In the genomic region with DNA sequence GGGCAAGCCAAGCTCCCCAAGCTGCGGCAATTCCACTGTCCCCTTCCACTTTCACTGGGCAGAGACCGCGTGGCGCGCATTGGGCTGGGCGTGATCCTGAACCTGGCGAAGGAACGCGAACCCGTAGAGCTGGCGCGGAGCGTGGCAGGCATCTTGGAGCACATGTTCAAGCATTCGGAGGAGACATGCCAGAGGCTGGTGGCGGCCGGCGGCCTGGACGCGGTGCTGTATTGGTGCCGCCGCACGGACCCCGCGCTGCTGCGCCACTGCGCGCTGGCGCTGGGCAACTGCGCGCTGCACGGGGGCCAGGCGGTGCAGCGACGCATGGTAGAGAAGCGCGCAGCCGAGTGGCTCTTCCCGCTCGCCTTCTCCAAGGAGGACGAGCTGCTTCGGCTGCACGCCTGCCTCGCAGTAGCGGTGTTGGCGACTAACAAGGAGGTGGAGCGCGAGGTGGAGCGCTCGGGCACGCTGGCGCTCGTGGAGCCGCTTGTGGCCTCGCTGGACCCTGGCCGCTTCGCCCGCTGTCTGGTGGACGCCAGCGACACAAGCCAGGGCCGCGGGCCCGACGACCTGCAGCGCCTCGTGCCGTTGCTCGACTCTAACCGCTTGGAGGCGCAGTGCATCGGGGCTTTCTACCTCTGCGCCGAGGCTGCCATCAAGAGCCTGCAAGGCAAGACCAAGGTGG, we compare ENCODE assay signal across 9 cellular contexts. TPM values are rescaled to one million over a fixed set of nuclear protein-coding genes. Genes with fewer than 3 reads are reported as not detected.
A peak's percentile ranks its signal among the peaks of the same experiment; 100 is the strongest.
DNase-seq lines count a peak whose midpoint lies in the region; ATAC-seq lines count a peak whose summit lies in the region.
"Had no signal": no experiment of that assay in that cellular context is flagged by ENCODE, and none has a peak within 500 bp of the region (broad histone marks: within the 10 kb centered on the region; RNA-seq: fewer than 3 reads in every experiment).

No MANE protein-coding gene starts in this region.

- no peak overlapping the region for H3K18ac ChIP-seq in trophoblast cell (ENCODE audit: low read length)

- H2AK5ac ChIP-seq in trophoblast cell (ENCODE audit: low read length), result no peak overlapping the region

- intact Hi-C loops in head of caudate nucleus (cut with DNase I), result no loop called here

- H3K14ac ChIP-seq in trophoblast cell (ENCODE audit: low read length), result no peak overlapping the region

- no peaks in the 10 kb centered on the region for H3K36me3 ChIP-seq in trophoblast cell (ENCODE audit: control insufficient read depth in 1 of 2, insufficient read depth in 2 of 2, low read length in 2 of 2)

- no peak overlapping the region for H2AFZ ChIP-seq in trophoblast cell (ENCODE audit: insufficient read depth, low read length, poor library complexity)

- H3K4ac ChIP-seq in trophoblast cell (ENCODE audit: low read depth, low read length), result no peak overlapping the region

- H3K27me3 ChIP-seq in trophoblast cell (ENCODE audit: insufficient read depth, low read length), result peaks cover 21% of the 10 kb centered on the region

- H4K12ac ChIP-seq in trophoblast cell (ENCODE audit: low read depth, low read length), result no peak overlapping the region

- H3K4me2 ChIP-seq in trophoblast cell (ENCODE audit: low read length), result peak overlapping the region; percentile 46

- H3K4me3 ChIP-seq in trophoblast cell (ENCODE audit: low read depth, low read length), result no peak overlapping the region

- ATAC-seq in HG03097 (IDR thresholded peaks at IDR 0.05; ENCODE audit: low FRiP score, unreplicated experiment), result no peak
- no peak for ATAC-seq in HG03095 (IDR thresholded peaks at IDR 0.05; ENCODE audit: unreplicated experiment)
- no peak for ATAC-seq in GM19463 (IDR thresholded peaks at IDR 0.05; ENCODE audit: unreplicated experiment)

- no peak overlapping the region for H2BK120ac ChIP-seq in trophoblast cell (ENCODE audit: insufficient read depth, low read length, poor library complexity)

- no peak overlapping the region for H3K27ac ChIP-seq in trophoblast cell (ENCODE audit: low read depth, low read length)

- peak; percentile 89 for DNase-seq in ELF-1 (ENCODE audit: low read depth, low spot score)
- peak; percentile 9 for DNase-seq in activated CD4-positive, alpha-beta T cell treated with anti-CD3 and anti-CD28 coated beads, Interleukin-2, amount 50 U/mL, for 1 hour
- peak in 26 of 42 donors; percentile 12 to 73 (median 52) for DNase-seq in head of caudate nucleus
- peak; percentile 39 to 64 for DNase-seq in trophoblast cell
- DNase-seq in NCI-H146 (lab: John Stamatoyannopoulos, UW), result no peak
- DNase-seq: activated B cell treated with CpG ODN at 0.5 μM for 24 hours had no signal

- H2BK12ac ChIP-seq in trophoblast cell (ENCODE audit: low read length), result peak overlapping the region; percentile 13

- no peak overlapping the region for H4K8ac ChIP-seq in trophoblast cell (ENCODE audit: low read depth, low read length)

- peaks cover 3% of the 10 kb centered on the region for H3K9me3 ChIP-seq in trophoblast cell (ENCODE audit: insufficient read depth, low read depth, low read length)

- no peaks in the 10 kb centered on the region for H3K79me2 ChIP-seq in trophoblast cell (ENCODE audit: control insufficient read depth, insufficient read depth, low read length, poor library complexity)

- H3K79me1 ChIP-seq in trophoblast cell (ENCODE audit: low read length), result no peaks in the 10 kb centered on the region

- peaks cover 9 to 25% of the 10 kb centered on the region in 2 experiments for H3K4me1 ChIP-seq in trophoblast cell (ENCODE audit: control insufficient read depth in 1 of 2, insufficient read depth in 2 of 2, low read length in 2 of 2)

- H4K91ac ChIP-seq in trophoblast cell (ENCODE audit: low read depth, low read length), result no peak overlapping the region

- no peak overlapping the region for H2BK5ac ChIP-seq in trophoblast cell (ENCODE audit: low read depth, low read length, poor library complexity)

- no peak overlapping the region for H3K9ac ChIP-seq in trophoblast cell (ENCODE audit: low read length)

- WGBS in trophoblast cell (ENCODE audit: extremely low coverage, insufficient coverage, insufficient read length), result no CpG with 5 or more reads among the region's 72 CpGs

- no peak overlapping the region for H3K23ac ChIP-seq in trophoblast cell (ENCODE audit: low read length)

RNA-seq across cellular contexts. Expression of a gene that starts 9.8 kb away (rescaled TPM):
- 0.49 and 0.60 TPM in 2 replicates for polyA plus RNA-seq in trophoblast cell (2013)

RNA-seq across cellular contexts. Expression of a gene that starts 11.2 kb away (rescaled TPM):
- 0.42 and 0.44 TPM in 2 replicates for polyA plus RNA-seq in trophoblast cell (2013)

RNA-seq across cellular contexts. Expression of a gene that starts 16.3 kb away (rescaled TPM):
- polyA plus RNA-seq in trophoblast cell (2013), result not detected in 2 replicates

RNA-seq across cellular contexts. Expression of a gene that starts 24.0 kb away (rescaled TPM):
- 43.5 and 44.3 TPM in 2 replicates for polyA plus RNA-seq in trophoblast cell (2013)

RNA-seq across cellular contexts. Expression of a gene that starts 24.7 kb away (rescaled TPM):
- polyA plus RNA-seq in trophoblast cell (2013), result 6.3 and 7.2 TPM in 2 replicates
